Comparison of ENCODE assay signal across 2 cellular contexts in genomic region chr2:12719400-12720104, GRCh38.
TF ChIP-seq lines count a peak whose summit lies in the region.

No MANE protein-coding gene starts in this region.

TF ChIP-seq in H1, 55 proteins besides CTCF, POLR2A, EP300 and RAD21 (continued from another document):
- TF ChIP-seq SP2 (IDR thresholded peaks at IDR 0.05; ENCODE audit: low read length), result no peak
TF ChIP-seq in H1: peak in this region for 1.

TF ChIP-seq in HEK293T, 16 proteins besides CTCF, POLR2A, EP300 and RAD21 (continued from another document):
- no peak for TF ChIP-seq PKNOX1 (IDR thresholded peaks at IDR 0.05)
- no peak for TF ChIP-seq FOXA1 (IDR thresholded peaks at IDR 0.05)
- TF ChIP-seq HDGF (IDR thresholded peaks at IDR 0.05; ENCODE audit: borderline replicate concordance), result no peak
- no peak for TF ChIP-seq ELF4 (IDR thresholded peaks at IDR 0.05)
- no peak for TF ChIP-seq LEF1 (IDR thresholded peaks at IDR 0.05; ENCODE audit: borderline replicate concordance)
- TF ChIP-seq FOXM1 (IDR thresholded peaks at IDR 0.05; ENCODE audit: borderline replicate concordance), result no peak
- TF ChIP-seq FOXK2 (IDR thresholded peaks at IDR 0.05), result no peak
